25 cellular contexts compared by ENCODE assay signal in genomic region chr14:39812532-39813320, GRCh38.
"Had no signal": no experiment of that assay in that cellular context is flagged by ENCODE, and none has a peak within 500 bp of the region (broad histone marks: within the 10 kb centered on the region; RNA-seq: fewer than 3 reads in every experiment).

No MANE protein-coding gene starts in this region.

- H3K36me3 ChIP-seq: esophagus muscularis mucosa, gastroesophageal sphincter, heart left ventricle, lower lobe of right lung, ovary, spleen, thoracic aorta, transverse colon, upper lobe of right lung, uterus had no signal

- H3K79me2 ChIP-seq: hepatocyte had no signal

- DNase-seq: dermis blood vessel endothelial cell; effector memory CD4-positive, alpha-beta T cell; foreskin keratinocyte; heart left ventricle; left ventricle myocardium superior; lower lobe of right lung; naive thymus-derived CD8-positive, alpha-beta T cell; nephron progenitor cell; nucleus accumbens; ovary; posterior cingulate gyrus; right cardiac atrium; spleen; stimulated activated naive B cell treated with anti-CD40 and anti-IgM and Interleukin-4, amounts not matched to agents 10 μg/mL and 1 μg/mL and 100 μg/mL, for 72 hours; transverse colon; upper lobe of right lung; uterus had no signal

- H3K27me3 ChIP-seq: esophagus muscularis mucosa, foreskin keratinocyte, gastroesophageal sphincter, heart left ventricle, hepatocyte, ovary, spleen, transverse colon, upper lobe of right lung, uterus had no signal

- H3K4me3 ChIP-seq: coronary artery, esophagus muscularis mucosa, gastroesophageal sphincter, heart left ventricle, hepatocyte, lower lobe of right lung, ovary, skin epidermis, spleen, thoracic aorta, transverse colon, upper lobe of right lung, uterus had no signal

- H3K27ac ChIP-seq: coronary artery, esophagus muscularis mucosa, foreskin keratinocyte, gastroesophageal sphincter, heart left ventricle, hepatocyte, lower lobe of right lung, ovary, skin epidermis, spleen, thoracic aorta, transverse colon, upper lobe of right lung, uterus had no signal

- H3K4me1 ChIP-seq: esophagus muscularis mucosa, foreskin keratinocyte, gastroesophageal sphincter, heart left ventricle, lower lobe of right lung, spleen, transverse colon, upper lobe of right lung, uterus had no signal

- ATAC-seq: foreskin keratinocyte; gastroesophageal sphincter; heart left ventricle; left ventricle myocardium superior; lower lobe of right lung; naive thymus-derived CD8-positive, alpha-beta T cell; right cardiac atrium; stimulated activated naive B cell treated with anti-CD40 and anti-IgM and Interleukin-4, amounts not matched to agents 10 μg/mL and 1 μg/mL and 100 μg/mL, for 72 hours; upper lobe of right lung had no signal

- H2AFZ ChIP-seq: hepatocyte had no signal

- H3K9me3 ChIP-seq: esophagus muscularis mucosa, gastroesophageal sphincter, heart left ventricle, lower lobe of right lung, ovary, spleen, thoracic aorta, transverse colon, upper lobe of right lung, uterus had no signal

- FAIRE-seq: endothelial cell of umbilical vein, keratinocyte had no signal

- H3K4me2 ChIP-seq: hepatocyte had no signal
